In genomic region chr3:129490273-129490675, GRCh38 we compare ENCODE assay signal across 1 cellular context.
TF ChIP-seq lines count a peak whose summit lies in the region.

No MANE protein-coding gene starts in this region.

TF ChIP-seq in HepG2, 621 proteins besides CTCF, POLR2A, EP300 and RAD21 (continues in another document):
- no peak for TF ChIP-seq GMEB1 (CRISPR knock-in tag; IDR thresholded peaks at IDR 0.05; ENCODE audit: borderline replicate concordance)
- no peak for TF ChIP-seq ZBTB44 (CRISPR knock-in tag; IDR thresholded peaks at IDR 0.05)
- TF ChIP-seq ZNF574 (CRISPR knock-in tag; IDR thresholded peaks at IDR 0.05), result peak; percentile 35; the same call in 1 of the 2 replicates
- TF ChIP-seq ZSCAN21 (CRISPR knock-in tag; IDR thresholded peaks at IDR 0.05; ENCODE audit: borderline replicate concordance), result no peak
- TF ChIP-seq MIXL1 (CRISPR knock-in tag; IDR thresholded peaks at IDR 0.05), result peak; percentile 36; the same call in 1 of the 2 replicates
- no peak for TF ChIP-seq GRHL1 (CRISPR knock-in tag; conservative IDR thresholded peaks at IDR 0.05)
- TF ChIP-seq ATRX (CRISPR knock-in tag; IDR thresholded peaks at IDR 0.05; ENCODE audit: borderline replicate concordance), result no peak
- TF ChIP-seq ARID2 (CRISPR knock-in tag; IDR thresholded peaks at IDR 0.05; ENCODE audit: borderline replicate concordance), result no peak
- TF ChIP-seq ZNF644 (CRISPR knock-in tag; IDR thresholded peaks at IDR 0.05; ENCODE audit: low read depth), result no peak
- no peak for TF ChIP-seq THAP9 (CRISPR knock-in tag; IDR thresholded peaks at IDR 0.05; ENCODE audit: borderline replicate concordance)
- no peak for TF ChIP-seq TEF (CRISPR knock-in tag; IDR thresholded peaks at IDR 0.05)
- TF ChIP-seq ZNF343 (CRISPR knock-in tag; IDR thresholded peaks at IDR 0.05), result no peak
- no peak for TF ChIP-seq CBX2 (IDR thresholded peaks at IDR 0.05; ENCODE audit: low read depth, low read length)
- TF ChIP-seq CBX2 (CRISPR knock-in tag; IDR thresholded peaks at IDR 0.05; ENCODE audit: low read depth), result no peak
- TF ChIP-seq TAF15 (IDR thresholded peaks at IDR 0.05; ENCODE audit: low read depth, low read length, poor library complexity, severe bottlenecking), result no peak
- TF ChIP-seq ZNF317 (CRISPR knock-in tag; IDR thresholded peaks at IDR 0.05), result no peak
- TF ChIP-seq ZNF891 (CRISPR knock-in tag; IDR thresholded peaks at IDR 0.05), result peak; percentile 61; the same call in 1 of the 2 replicates
- no peak for TF ChIP-seq NFIB (CRISPR knock-in tag; IDR thresholded peaks at IDR 0.05; ENCODE audit: borderline replicate concordance)
- TF ChIP-seq SKI (IDR thresholded peaks at IDR 0.05; ENCODE audit: partially characterized antibody), result peak; percentile 21
- TF ChIP-seq ZNF557 (CRISPR knock-in tag; IDR thresholded peaks at IDR 0.05), result no peak
- TF ChIP-seq CENPBD1 (CRISPR knock-in tag; IDR thresholded peaks at IDR 0.05; ENCODE audit: borderline replicate concordance, low read depth), result no peak
- TF ChIP-seq ZNF142 (CRISPR knock-in tag; IDR thresholded peaks at IDR 0.05), result no peak
- TF ChIP-seq THRA (CRISPR knock-in tag; IDR thresholded peaks at IDR 0.05; ENCODE audit: borderline replicate concordance), result peak; percentile 57; the same call in 1 of the 2 replicates
- TF ChIP-seq ELF1 (CRISPR knock-in tag; IDR thresholded peaks at IDR 0.05), result peak; percentile 44; the same call in 1 of the 2 replicates
- no peak for TF ChIP-seq KDM1A (CRISPR knock-in tag; IDR thresholded peaks at IDR 0.05)
- TF ChIP-seq ZBTB34 (CRISPR knock-in tag; IDR thresholded peaks at IDR 0.05), result no peak
- no peak for TF ChIP-seq ZNF382 (CRISPR knock-in tag; IDR thresholded peaks at IDR 0.05; ENCODE audit: borderline replicate concordance)
- TF ChIP-seq CERS6 (CRISPR knock-in tag; IDR thresholded peaks at IDR 0.05), result no peak
- peak; percentile 51; the same call in 1 of the 2 replicates for TF ChIP-seq HDAC2 (CRISPR knock-in tag; IDR thresholded peaks at IDR 0.05)
- no peak for TF ChIP-seq PCBP2 (optimal IDR thresholded peaks at IDR 0.05; ENCODE audit: low read depth, low read length, poor library complexity, severe bottlenecking)
- no peak for TF ChIP-seq NKX3-1 (CRISPR knock-in tag; IDR thresholded peaks at IDR 0.05)
- TF ChIP-seq ZNF460 (CRISPR knock-in tag; IDR thresholded peaks at IDR 0.05; ENCODE audit: borderline replicate concordance), result no peak
- TF ChIP-seq ZNF556 (CRISPR knock-in tag; IDR thresholded peaks at IDR 0.05; ENCODE audit: borderline replicate concordance), result no peak
- TF ChIP-seq MXD4 (CRISPR knock-in tag; IDR thresholded peaks at IDR 0.05), result no peak
- TF ChIP-seq FOXK2 (IDR thresholded peaks at IDR 0.05), result no peak
- TF ChIP-seq ADNP (CRISPR knock-in tag; IDR thresholded peaks at IDR 0.05), result no peak
- no peak for TF ChIP-seq KDM5B (CRISPR knock-in tag; IDR thresholded peaks at IDR 0.05; ENCODE audit: borderline replicate concordance)
